ENCODE assay signal across 8 cellular contexts in the genomic region with DNA sequence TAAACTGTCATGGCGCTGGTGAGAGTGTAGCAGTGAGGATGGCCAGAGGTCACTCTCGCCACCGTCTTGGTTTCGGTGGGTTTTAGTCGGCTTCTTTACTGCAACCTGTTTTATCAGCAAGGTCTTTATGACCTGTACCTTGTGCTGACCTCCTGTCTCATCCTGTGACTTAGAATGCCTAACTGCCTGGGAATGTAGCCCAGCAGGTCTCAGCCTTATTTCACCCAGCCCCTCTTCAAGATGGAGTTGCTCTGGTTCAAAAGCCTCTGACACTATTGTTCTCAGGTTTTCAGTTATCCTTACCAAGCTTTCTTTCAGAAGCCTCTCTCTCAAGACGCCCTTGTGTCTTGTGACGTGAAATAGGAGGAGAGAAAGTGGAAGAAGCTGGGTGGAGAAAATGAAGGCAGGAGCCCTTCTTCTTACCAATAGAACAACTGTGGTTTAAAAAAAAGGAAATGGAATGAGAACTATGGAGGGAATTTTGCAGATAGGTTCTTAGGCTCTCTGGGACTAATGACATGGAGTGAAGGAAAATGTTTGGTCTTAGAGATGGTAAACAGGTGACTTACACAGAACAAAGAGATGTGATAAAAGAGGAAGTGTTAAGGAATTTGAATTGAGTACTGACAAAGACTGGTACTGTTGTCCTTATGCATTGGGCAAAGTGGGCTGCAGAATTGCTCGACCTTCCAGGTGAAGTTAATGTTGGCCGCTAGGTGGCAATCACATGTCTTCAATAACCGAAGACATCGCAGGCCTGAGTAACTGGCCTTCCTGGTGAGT.
A peak's percentile ranks its signal among the peaks of the same experiment; 100 is the strongest.
DNase-seq lines count a peak whose midpoint lies in the region; ATAC-seq and TF ChIP-seq lines count a peak whose summit lies in the region.

No MANE protein-coding gene starts in this region.

- H3K4me1 ChIP-seq in lung (ENCODE audit: control insufficient read depth in 2 of 2, insufficient read depth in 2 of 2, low read length in 2 of 2), result peaks cover 0 to 9% of the 10 kb centered on the region in 2 donors

- H3K9me3 ChIP-seq in lung (ENCODE audit: control insufficient read depth in 2 of 2, insufficient read depth in 1 of 2, low read length in 1 of 2), result peaks cover 0 to 2% of the 10 kb centered on the region in 2 donors

- CTCF ChIA-PET in activated CD4-positive, alpha-beta T cell treated with anti-CD3 and anti-CD28 coated beads for 36 hours (lab: Charles Lee), result interaction anchor here (0.6 to 3.2 kb wide), 29 partner anchors 9 to 481 kb away, joined by 3 to 55 read pairs (median 4); partner anchors contain the start of genes BRIX1 and RAD1

- H3K27me3 ChIP-seq in lung (ENCODE audit: control insufficient read depth, insufficient read depth), result no peaks in the 10 kb centered on the region

- no peaks in the 10 kb centered on the region for H3K36me3 Mint-ChIP-seq in activated CD4-positive, alpha-beta T cell treated with anti-CD3 and anti-CD28 coated beads for 36 hours (ENCODE audit: low read depth)

- intact Hi-C loops in activated CD4-positive, alpha-beta T cell treated with anti-CD3 and anti-CD28 coated beads for 36 hours (cut with DNase I, micrococcal nuclease), result loop anchor here (1.0 to 5.0 kb wide), 3 partner anchors 35 to 480 kb away; no protein-coding TSS in a partner anchor

- H3K27ac ChIP-seq in lung (ENCODE audit: low read depth in 1 of 2, low read length in 1 of 2), result no peak overlapping the region

- H3K36me3 ChIP-seq in lung (ENCODE audit: control insufficient read depth in 2 of 2, insufficient read depth in 2 of 2, low read length in 2 of 2), result no peaks in the 10 kb centered on the region

- H3K4me3 ChIP-seq in lung, result no peak overlapping the region

- H3K4me1 Mint-ChIP-seq in activated CD4-positive, alpha-beta T cell treated with anti-CD3 and anti-CD28 coated beads for 36 hours, result peaks cover 3% of the 10 kb centered on the region

- POLR2A ChIA-PET in activated CD4-positive, alpha-beta T cell treated with anti-CD3 and anti-CD28 coated beads for 36 hours (lab: Charles Lee), result interaction anchor here (0.8 kb wide), 1 partner anchor 1203 kb away, joined by 3 read pairs; no protein-coding TSS in a partner anchor

- 40 to 50% methylated on average over 11 of the region's 11 CpGs for WGBS in lung, 2 donors

- H3K4me3 Mint-ChIP-seq in activated CD4-positive, alpha-beta T cell treated with anti-CD3 and anti-CD28 coated beads for 36 hours, result no peak overlapping the region

- TF ChIP-seq CTCF in lung (IDR thresholded peaks at IDR 0.05; ENCODE audit: control extremely low read depth, extremely low read depth), result peak; percentile 81

- H3K27ac Mint-ChIP-seq in activated CD4-positive, alpha-beta T cell treated with anti-CD3 and anti-CD28 coated beads for 36 hours, result no peak overlapping the region

- H3K27me3 Mint-ChIP-seq in activated CD4-positive, alpha-beta T cell treated with anti-CD3 and anti-CD28 coated beads for 36 hours, result peaks cover 14% of the 10 kb centered on the region

- ATAC-seq in GM19035 (IDR thresholded peaks at IDR 0.05; ENCODE audit: unreplicated experiment) (peak; percentile 94), HG03354 (IDR thresholded peaks at IDR 0.05; ENCODE audit: poor library complexity, severe bottlenecking, unreplicated experiment) (peak; percentile 86), lung (ENCODE audit: insufficient read depth, low FRiP score) (peak; percentile 81)
- peak; percentile 65 for ATAC-seq in activated CD4-positive, alpha-beta T cell treated with anti-CD3 and anti-CD28 coated beads for 36 hours

- DNase-seq in C1 segment of cervical spinal cord (lab: John Stamatoyannopoulos, UW), result peak in 10 of 14 donors; percentile 2 to 58 (median 33)
- DNase-seq in NCI-H446 treated with DMSO at 0.1 percent for 48 hours (lab: John Stamatoyannopoulos, UW), result peak; percentile 70
- peak; percentile 75 for DNase-seq in activated CD4-positive, alpha-beta T cell treated with anti-CD3 and anti-CD28 coated beads for 36 hours
- peak; percentile 80 to 93 for DNase-seq in dermis microvascular lymphatic vessel endothelial cell (ENCODE audit: low read depth in 2 of 2)
- DNase-seq in lung (ENCODE audit: low spot score), result peak; percentile 68
- peak; percentile 63 for DNase-seq in stimulated activated CD8-positive, alpha-beta memory T cell treated with anti-CD3 and anti-CD28 coated beads, Interleukin-4, amount 100 ng/mL, for 48 hours

- H3K9me3 Mint-ChIP-seq in activated CD4-positive, alpha-beta T cell treated with anti-CD3 and anti-CD28 coated beads for 36 hours (ENCODE audit: low read depth), result no peaks in the 10 kb centered on the region

Comparison
In these comparisons a context has a peak if more than half of its experiments do, and no peak if none do; other contexts are left out.
1. DNase-seq: peak in every context shown above with its lines; median percentile 86 in dermis microvascular lymphatic vessel endothelial cell; 75 in activated CD4-positive, alpha-beta T cell treated with anti-CD3 and anti-CD28 coated beads for 36 hours; 70 in NCI-H446 treated with DMSO at 0.1 percent for 48 hours; 68 in lung; 63 in stimulated activated CD8-positive, alpha-beta memory T cell treated with anti-CD3 and anti-CD28 coated beads, Interleukin-4, amount 100 ng/mL, for 48 hours; 33 in C1 segment of cervical spinal cord.